Comparison of ENCODE assay signal across 18 cellular contexts in genomic region chr14:97290977-97291376, GRCh38.
"Had no signal": no experiment of that assay in that cellular context is flagged by ENCODE, and none has a peak within 500 bp of the region (broad histone marks: within the 10 kb centered on the region; RNA-seq: fewer than 3 reads in every experiment).

No MANE protein-coding gene starts in this region.

- H3K36me3 Mint-ChIP-seq: neural progenitor cell had no signal

- ATAC-seq: activated CD4-positive, alpha-beta T cell treated with anti-CD3 and anti-CD28 coated beads for 36 hours; left lung; T-helper 17 cell had no signal

- H3K4me3 Mint-ChIP-seq: activated CD4-positive, alpha-beta T cell treated with anti-CD3 and anti-CD28 coated beads for 36 hours; activated naive CD4-positive, alpha-beta T cell treated with anti-CD3 and anti-CD28 coated beads for 36 hours; activated T-cell treated with anti-CD3 and anti-CD28 coated beads, Interleukin-2, amount 50 U/mL, for 24 hours; neural progenitor cell; stimulated activated naive CD8-positive, alpha-beta T cell treated with anti-CD3 and anti-CD28 coated beads, Interleukin-15, Interleukin-2, amounts not matched to agents 100 ng/mL and 50 ng/mL, for 24 hours; T-helper 17 cell had no signal

- H3K9me3 Mint-ChIP-seq: activated naive CD4-positive, alpha-beta T cell treated with anti-CD3 and anti-CD28 coated beads for 36 hours; activated T-cell treated with anti-CD3 and anti-CD28 coated beads, Interleukin-2, amount 50 U/mL, for 24 hours; neural progenitor cell; stimulated activated naive CD8-positive, alpha-beta T cell treated with anti-CD3 and anti-CD28 coated beads, Interleukin-15, Interleukin-2, amounts not matched to agents 100 ng/mL and 50 ng/mL, for 24 hours had no signal

- DNase-seq: activated CD4-positive, alpha-beta T cell treated with anti-CD3 and anti-CD28 coated beads for 36 hours; activated CD4-positive, alpha-beta T cell treated with anti-CD3 and anti-CD28 coated beads, Interleukin-2, amount 50 U/mL, for 48 hours; activated naive CD4-positive, alpha-beta T cell treated with anti-CD3 and anti-CD28 coated beads for 36 hours; activated T-cell treated with anti-CD3 and anti-CD28 coated beads, Interleukin-2, amount 50 U/mL, for 24 hours; cerebellar nuclear complex; cortex of kidney; head of caudate nucleus; kidney; left lung; stimulated activated CD4-positive, alpha-beta T cell treated with anti-CD3 and anti-CD28 coated beads, Interleukin-12 subunit alpha, Interleukin-12 subunit beta, amount 100 ng/mL, for 4 hours; stimulated activated CD4-positive, alpha-beta T cell treated with anti-CD3 and anti-CD28 coated beads, Interleukin-1b, Interleukin-23, amount 100 ng/mL, for 48 hours; stimulated activated CD8-positive, alpha-beta memory T cell treated with anti-CD3 and anti-CD28 coated beads, Interleukin-4, amount 100 ng/mL, for 48 hours; T-helper 17 cell; trophoblast cell; WERI-Rb-1 had no signal

- H3K27ac Mint-ChIP-seq: activated CD4-positive, alpha-beta T cell treated with anti-CD3 and anti-CD28 coated beads for 36 hours; activated naive CD4-positive, alpha-beta T cell treated with anti-CD3 and anti-CD28 coated beads for 36 hours; activated T-cell treated with anti-CD3 and anti-CD28 coated beads, Interleukin-2, amount 50 U/mL, for 24 hours; neural progenitor cell; progenitor cell of endocrine pancreas; stimulated activated naive CD8-positive, alpha-beta T cell treated with anti-CD3 and anti-CD28 coated beads, Interleukin-15, Interleukin-2, amounts not matched to agents 100 ng/mL and 50 ng/mL, for 24 hours; T-helper 17 cell had no signal
